ENCODE assay signal across 17 cellular contexts in genomic region chrX:29143356-29143755, GRCh38.
DNase-seq lines count a peak whose midpoint lies in the region; ATAC-seq and TF ChIP-seq lines count a peak whose summit lies in the region.
"Had no signal": no experiment of that assay in that cellular context is flagged by ENCODE, and none has a peak within 500 bp of the region (broad histone marks: within the 10 kb centered on the region; RNA-seq: fewer than 3 reads in every experiment).

No MANE protein-coding gene starts in this region.

- H3K4me3 ChIP-seq in lower leg skin (ENCODE audit: low read depth, poor library complexity, severe bottlenecking): no peak overlapping the region

- H3K4me1 Mint-ChIP-seq in type B pancreatic cell (ENCODE audit: unreplicated experiment): no peaks in the 10 kb centered on the region
- H3K4me1 Mint-ChIP-seq: CD4-positive, CD25-positive, alpha-beta regulatory T cell had no signal

- DNase-seq in H4 (ENCODE audit: low spot score): peak; percentile 45
- peak; percentile 14 for DNase-seq in OCI-M1 (lab: John Stamatoyannopoulos, UW)
- DNase-seq in amniotic stem cell (lab: John Stamatoyannopoulos, UW): peak; percentile 0
- DNase-seq in fibroblast of the conjunctiva (ENCODE audit: low read depth): peak; percentile 26
- no peak for DNase-seq in lower leg skin (ENCODE audit: low spot score in 2 of 2)
- no peak for DNase-seq in type B pancreatic cell (ENCODE audit: extremely low spot score, unreplicated experiment)
- DNase-seq in DMS 273 treated with DMSO at 0.1 percent for 48 hours (lab: John Stamatoyannopoulos, UW): no peak
- DNase-seq: CD4-positive, CD25-positive, alpha-beta regulatory T cell; DND-41; Kasumi-1; NCI-H1436 treated with DMSO at 0.1 percent for 48 hours; NCI-H2081 treated with DMSO at 0.1 percent for 48 hours; NCI-H69; NK-92 treated with Interleukin-12 subunit alpha and Interleukin-12 subunit beta, amount 100 ng/mL, for 24 hours; SHP77 had no signal

- H3K27ac Mint-ChIP-seq in type B pancreatic cell: no peak overlapping the region
- H3K27ac Mint-ChIP-seq: CD4-positive, CD25-positive, alpha-beta regulatory T cell had no signal

- intact Hi-C loops in lower leg skin (cut with DNase I; ENCODE audit: low total_unique reads): no loop called here

- no peaks in the 10 kb centered on the region for H3K36me3 Mint-ChIP-seq in type B pancreatic cell
- H3K36me3 Mint-ChIP-seq: CD4-positive, CD25-positive, alpha-beta regulatory T cell had no signal

- H3K9me3 Mint-ChIP-seq in type B pancreatic cell: no peaks in the 10 kb centered on the region

- no peak for TF ChIP-seq CTCF in lower leg skin (IDR thresholded peaks at IDR 0.05)
- no peak for TF ChIP-seq CTCF in type B pancreatic cell (conservative IDR thresholded peaks at IDR 0.05)

- H3K27me3 Mint-ChIP-seq in type B pancreatic cell: no peaks in the 10 kb centered on the region
- H3K27me3 Mint-ChIP-seq: CD4-positive, CD25-positive, alpha-beta regulatory T cell had no signal

- WGBS in lower leg skin, 2 donors: 82 to 86% methylated on average over 5 of the region's 5 CpGs

- ATAC-seq in GM19397 (IDR thresholded peaks at IDR 0.05; ENCODE audit: unreplicated experiment): no peak
- ATAC-seq: Panc1 had no signal

- TF ChIP-seq POLR2A in lower leg skin (IDR thresholded peaks at IDR 0.05): no peak

- H3K4me3 Mint-ChIP-seq in type B pancreatic cell: no peak overlapping the region
- H3K4me3 Mint-ChIP-seq: CD4-positive, CD25-positive, alpha-beta regulatory T cell had no signal

Comparison
In these comparisons a context has a peak if more than half of its experiments do, and no peak if none do; other contexts are left out.
1. DNase-seq: peak in H4 (single experiment), OCI-M1 (single experiment), amniotic stem cell (single experiment) and fibroblast of the conjunctiva (single experiment); none in lower leg skin (0 of 2), type B pancreatic cell (single experiment) and DMS 273 treated with DMSO at 0.1 percent for 48 hours (single experiment).